Comparison of ENCODE assay signal across 8 cellular contexts in the genomic region with DNA sequence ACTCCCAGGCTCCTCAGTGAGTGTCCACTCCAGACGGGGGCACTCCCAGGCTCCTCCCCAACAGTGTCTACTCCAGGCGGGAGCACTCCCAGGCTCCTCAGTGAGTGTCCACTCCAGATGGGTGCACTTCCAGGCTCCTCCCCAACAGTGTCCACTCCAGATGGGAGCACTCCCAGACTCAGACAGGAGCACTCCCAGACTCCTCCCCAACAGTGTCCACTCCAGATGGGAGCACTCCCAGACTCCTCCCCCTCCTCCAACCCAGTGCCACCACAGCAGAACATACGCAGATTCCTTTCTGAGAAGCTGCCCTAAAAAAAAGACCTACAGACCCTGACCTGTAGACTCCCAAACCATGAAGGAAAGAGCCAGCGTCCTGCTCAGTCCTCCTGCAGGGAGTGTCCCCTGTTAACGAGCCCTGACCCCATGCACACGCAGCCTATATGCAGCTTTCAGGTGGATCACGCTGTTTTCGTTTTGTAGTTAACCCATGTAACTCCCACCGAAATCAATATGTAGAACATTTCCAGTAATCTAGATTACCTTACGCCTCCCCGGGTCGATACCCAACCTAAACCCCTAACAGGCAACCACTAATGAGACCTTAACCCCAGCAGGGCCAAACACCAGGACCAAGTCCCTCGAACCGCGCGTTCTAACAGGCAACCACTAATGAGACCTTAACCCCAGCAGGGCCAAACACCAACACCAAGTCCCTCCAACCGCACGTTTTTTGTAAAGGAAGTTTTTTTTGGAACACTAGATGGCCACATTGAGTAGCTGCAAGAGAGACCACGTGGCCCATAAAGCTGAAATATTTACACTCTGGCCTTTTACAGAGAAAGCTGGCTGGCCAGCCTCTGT. TPM values are rescaled to one million over a fixed set of nuclear protein-coding genes. Genes with fewer than 3 reads are reported as not detected.
DNase-seq lines count a peak whose midpoint lies in the region; ATAC-seq and TF ChIP-seq lines count a peak whose summit lies in the region.

No MANE protein-coding gene starts in this region.

- H3F3A ChIP-seq in MM.1S (ENCODE audit: insufficient read depth, low read length): no peaks in the 10 kb centered on the region

- H3K79me2 ChIP-seq in MM.1S (ENCODE audit: low read length): no peaks in the 10 kb centered on the region

- peak overlapping the region; percentile 54 for H3K27ac Mint-ChIP-seq in activated T-cell treated with anti-CD3 and anti-CD28 coated beads, Interleukin-2, amount 50 U/mL, for 24 hours

- ATAC-seq in right lobe of liver: peak; percentile 97 to 99 (median 98)
- no peak for ATAC-seq in HG03342 (IDR thresholded peaks at IDR 0.05; ENCODE audit: unreplicated experiment)
- ATAC-seq in GM18861 (IDR thresholded peaks at IDR 0.05; ENCODE audit: unreplicated experiment): no peak

- H3K4me2 ChIP-seq in MM.1S (ENCODE audit: low read depth, low read length): peak overlapping the region; percentile 77

- H3K4me3 ChIP-seq in MM.1S (ENCODE audit: low read length): peak overlapping the region; percentile 45; the same call in 1 of the 2 replicates
- H3K4me3 ChIP-seq in choroid plexus epithelial cell (ENCODE audit: low read depth, low read length): no peak overlapping the region
- H3K4me3 ChIP-seq in right lobe of liver: no peak overlapping the region

- H3K27ac ChIP-seq in MM.1S (ENCODE audit: low read length): no peak overlapping the region; the same call in 1 of the 2 replicates
- no peak overlapping the region for H3K27ac ChIP-seq in right lobe of liver

- peaks cover 9% of the 10 kb centered on the region; the same call in 1 of the 2 replicates for H3K4me1 ChIP-seq in MM.1S (ENCODE audit: low read length)
- peaks cover 0 to 10% (median 4%) of the 10 kb centered on the region in 4 donors for H3K4me1 ChIP-seq in right lobe of liver

- no peaks in the 10 kb centered on the region for H3K27me3 Mint-ChIP-seq in activated T-cell treated with anti-CD3 and anti-CD28 coated beads, Interleukin-2, amount 50 U/mL, for 24 hours

- H3K4me1 Mint-ChIP-seq in activated T-cell treated with anti-CD3 and anti-CD28 coated beads, Interleukin-2, amount 50 U/mL, for 24 hours (ENCODE audit: low read depth): peaks cover 26% of the 10 kb centered on the region

- peak overlapping the region; percentile 91 for H2AFZ ChIP-seq in MM.1S (ENCODE audit: low read length)

- no peak overlapping the region for H3K4me3 Mint-ChIP-seq in activated T-cell treated with anti-CD3 and anti-CD28 coated beads, Interleukin-2, amount 50 U/mL, for 24 hours

- 39% methylated on average over 17 of the region's 19 CpGs for WGBS in right lobe of liver (ENCODE audit: insufficient coverage, low coverage, low lambda C conversion rate, missing lambda C conversion rate)

- peak; percentile 60 for DNase-seq in activated T-cell treated with anti-CD3 and anti-CD28 coated beads, Interleukin-2, amount 50 U/mL, for 24 hours
- no peak for DNase-seq in activated T-cell treated with anti-CD3 and anti-CD28 coated beads, Interleukin-2, amount 50 U/mL, for 1 hour
- DNase-seq in MM.1S (peak; percentile 81), SHP77 (lab: John Stamatoyannopoulos, UW) (peak; percentile 86 to 92), choroid plexus epithelial cell (ENCODE audit: low read depth) (peak; percentile 85), right lobe of liver (no peak)

- H3K9me2 ChIP-seq in MM.1S (replicated peaks; ENCODE audit: insufficient read depth, low read length): no peaks in the 10 kb centered on the region

- intact Hi-C loops in right lobe of liver (cut with DNase I): no loop called here

- H3K9ac ChIP-seq in MM.1S (ENCODE audit: low read length): peak overlapping the region; percentile 17; the same call in 1 of the 2 replicates

- H3K36me3 ChIP-seq in MM.1S (replicated peaks; ENCODE audit: insufficient read depth, low read length) (no peaks in the 10 kb centered on the region), right lobe of liver (peaks cover 0 to 3% (median 0%) of the 10 kb centered on the region in 4 donors)

- H3K36me3 Mint-ChIP-seq in activated T-cell treated with anti-CD3 and anti-CD28 coated beads, Interleukin-2, amount 50 U/mL, for 24 hours (ENCODE audit: low read depth): peaks cover 9% of the 10 kb centered on the region

- no peaks in the 10 kb centered on the region for H4K20me1 ChIP-seq in MM.1S (ENCODE audit: insufficient read depth, low read length)

- peaks cover 8% of the 10 kb centered on the region for H3K9me3 Mint-ChIP-seq in activated T-cell treated with anti-CD3 and anti-CD28 coated beads, Interleukin-2, amount 50 U/mL, for 24 hours

- no peaks in the 10 kb centered on the region for H3K9me3 ChIP-seq in MM.1S (replicated peaks; ENCODE audit: insufficient read depth, low read length)
- no peaks in the 10 kb centered on the region for H3K9me3 ChIP-seq in right lobe of liver

- peak; percentile 78 for TF ChIP-seq CTCF in MM.1S (IDR thresholded peaks at IDR 0.05; ENCODE audit: low read length)
- peak; percentile 76 for TF ChIP-seq CTCF in choroid plexus epithelial cell (conservative IDR thresholded peaks at IDR 0.05; ENCODE audit: low read depth, low read length)
- TF ChIP-seq CTCF in right lobe of liver (IDR thresholded peaks at IDR 0.05): peak; percentile 42 to 80 (median 79)

- TF ChIP-seq POLR2A in right lobe of liver (IDR thresholded peaks at IDR 0.05): no peak

- no peaks in the 10 kb centered on the region for H3K27me3 ChIP-seq in MM.1S (replicated peaks; ENCODE audit: insufficient read depth, low read length)
- H3K27me3 ChIP-seq in right lobe of liver: no peaks in the 10 kb centered on the region

RNA-seq across cellular contexts. Expression of a gene that starts 15.7 kb away (rescaled TPM):
- 10 to 100 TPM in 2 of 6 experiments, 1 to 10 TPM in 4; 3.9 to 15.6 (median 7.4) TPM for total RNA-seq in right lobe of liver

RNA-seq across cellular contexts. Expression of a gene that starts 17.2 kb away (rescaled TPM):
- total RNA-seq in right lobe of liver: 10 to 100 TPM; 43.4 to 97.8 (median 74.0) TPM

RNA-seq across cellular contexts. Expression of a gene that starts 44.2 kb away (rescaled TPM):
- 10 to 100 TPM in 5 of 6 experiments, 1 to 10 TPM in 1; 9.2 to 17.8 (median 11.8) TPM for total RNA-seq in right lobe of liver

RNA-seq across cellular contexts. Expression of a gene that starts 55.8 kb away (rescaled TPM):
- 10 to 100 TPM in 2 of 6 experiments, 1 to 10 TPM in 4; 8.4 to 11.7 (median 9.0) TPM for total RNA-seq in right lobe of liver

Comparison
In these comparisons a context has a peak if more than half of its experiments do, and no peak if none do; other contexts are left out.
1. DNase-seq: peak in activated T-cell treated with anti-CD3 and anti-CD28 coated beads, Interleukin-2, amount 50 U/mL, for 24 hours (single experiment), MM.1S (single experiment), SHP77 (2 of 2) and choroid plexus epithelial cell (single experiment); none in activated T-cell treated with anti-CD3 and anti-CD28 coated beads, Interleukin-2, amount 50 U/mL, for 1 hour (single experiment) and right lobe of liver (0 of 3).
2. ATAC-seq: peak in right lobe of liver (4 of 4); none in HG03342 (single experiment) and GM18861 (single experiment).
3. Peak in every context shown above with its lines, with median percentiles within 50 percentile points of each other: CTCF ChIP-seq.